15 cellular contexts compared by ENCODE assay signal in genomic region chr17:72466606-72467005, GRCh38.
DNase-seq lines count a peak whose midpoint lies in the region; ATAC-seq and TF ChIP-seq lines count a peak whose summit lies in the region.
"Had no signal": no experiment of that assay in that cellular context is flagged by ENCODE, and none has a peak within 500 bp of the region (broad histone marks: within the 10 kb centered on the region; RNA-seq: fewer than 3 reads in every experiment).

No MANE protein-coding gene starts in this region.

- H2BK120ac ChIP-seq in IMR-90 (ENCODE audit: low read depth, low read length): no peak overlapping the region

- H4K8ac ChIP-seq in IMR-90 (ENCODE audit: low read depth in 2 of 2, low read length in 2 of 2): no peak overlapping the region

- H3K36me3 Mint-ChIP-seq in MCF 10A (ENCODE audit: insufficient read depth, unreplicated experiment) (peaks cover 13% of the 10 kb centered on the region), type B pancreatic cell (peaks cover 13% of the 10 kb centered on the region), WTC11 (peaks cover 13% of the 10 kb centered on the region)
- H3K36me3 Mint-ChIP-seq: CD4-positive, alpha-beta memory T cell; memory B cell had no signal

- H4K5ac ChIP-seq in IMR-90 (ENCODE audit: low read depth, low read length): no peak overlapping the region

- H2AK9ac ChIP-seq in IMR-90 (replicated peaks; ENCODE audit: low read depth, low read length, poor library complexity): no peak overlapping the region

- H3K27ac Mint-ChIP-seq in MCF 10A (ENCODE audit: low read depth, unreplicated experiment) (no peak overlapping the region), type B pancreatic cell (no peak overlapping the region), WTC11 (no peak overlapping the region)
- H3K27ac Mint-ChIP-seq: activated T-helper 1 cell treated with anti-CD3 and anti-CD28 coated beads, Interleukin-12 subunit alpha, Interleukin-12 subunit beta, Interleukin-2, Interleukin-4 antibody, amounts not matched to agents 30 ng/mL and 10 ng/mL and 1 ng/mL, durations not matched to agents 14 hours and 24 hours and 36 hours; CD4-positive, alpha-beta memory T cell; memory B cell had no signal

- WGBS in IMR-90 (ENCODE audit: extremely low coverage in 2 of 2, insufficient read length in 1 of 2), 2 experiments: no CpG with 5 or more reads among the region's 3 CpGs

- peaks cover 9% of the 10 kb centered on the region for H4K20me1 ChIP-seq in IMR-90 (ENCODE audit: insufficient read depth, low read length)

- in situ Hi-C loops in IMR-90 (cut with MboI; ENCODE audit: low sequenced_read_pairs): no loop called here

- H3K9ac ChIP-seq in IMR-90 (ENCODE audit: low read depth, low read length): no peak overlapping the region

- DNase-seq in MCF 10A (ENCODE audit: unreplicated experiment) (no peak), breast epithelium (ENCODE audit: low spot score in 2 of 2) (no peak), IMR-90 (no peak), epithelial cell of prostate (ENCODE audit: low read depth, low spot score) (no peak), type B pancreatic cell (ENCODE audit: extremely low spot score, unreplicated experiment) (no peak), WTC11 (ENCODE audit: low spot score) (no peak), NCI-H1048 (lab: John Stamatoyannopoulos, UW) (no peak), substantia nigra (lab: John Stamatoyannopoulos, UW) (no peak)
- DNase-seq: 8988T; activated CD4-positive, alpha-beta T cell treated with anti-CD3 and anti-CD28 coated beads, Interleukin-2, amount 50 U/mL, for 4 hours; anterior cingulate cortex; CD4-positive, alpha-beta memory T cell; effector CD4-positive, alpha-beta T cell had no signal

- H3K4me1 Mint-ChIP-seq in MCF 10A (ENCODE audit: insufficient read depth, unreplicated experiment): peaks cover 41% of the 10 kb centered on the region
- peaks cover 41% of the 10 kb centered on the region for H3K4me1 Mint-ChIP-seq in type B pancreatic cell (ENCODE audit: unreplicated experiment)
- peaks cover 19% of the 10 kb centered on the region for H3K4me1 Mint-ChIP-seq in WTC11

- POLR2A ChIA-PET in MCF 10A (lab: Yijun Ruan, JAX): interaction anchor here (0.5 to 2.0 kb wide), 11 partner anchors 10 to 338 kb away, joined by 3 to 5 read pairs (median 3); no protein-coding TSS in a partner anchor
- POLR2A ChIA-PET in IMR-90 (lab: Charles Lee; ENCODE audit: unreplicated experiment): no interaction called here
- POLR2A ChIA-PET in WTC11 (lab: Charles Lee): interaction anchor here (0.6 kb wide), 1 partner anchor 401 kb away, joined by 3 read pairs; no protein-coding TSS in a partner anchor

- no peaks in the 10 kb centered on the region for H3K27me3 Mint-ChIP-seq in MCF 10A (ENCODE audit: insufficient read depth, unreplicated experiment)
- no peaks in the 10 kb centered on the region for H3K27me3 Mint-ChIP-seq in type B pancreatic cell
- H3K27me3 Mint-ChIP-seq in WTC11 (ENCODE audit: low read depth): no peaks in the 10 kb centered on the region
- H3K27me3 Mint-ChIP-seq: CD4-positive, alpha-beta memory T cell had no signal

- H3K4me2 ChIP-seq in IMR-90 (ENCODE audit: low read depth, low read length): no peak overlapping the region; the same call in 1 of the 2 replicates

- H4K91ac ChIP-seq in IMR-90 (ENCODE audit: insufficient read depth, low read depth, low read length): no peak overlapping the region

- no peak overlapping the region for H3K18ac ChIP-seq in IMR-90 (ENCODE audit: low read depth, low read length)

- H2BK5ac ChIP-seq in IMR-90 (ENCODE audit: low read depth, low read length, poor library complexity, severe bottlenecking): no peak overlapping the region

- H2BK20ac ChIP-seq in IMR-90 (ENCODE audit: low read depth, low read length): no peak overlapping the region

- no peak for ATAC-seq in IMR-90 (ENCODE audit: low read depth)
- no peak for ATAC-seq in WTC11

- H3K4me3 ChIP-seq in breast epithelium (no peak overlapping the region), IMR-90 (ENCODE audit: insufficient read depth, low read depth, low read length) (no peak overlapping the region)

- CTCF ChIA-PET in MCF 10A (lab: Yijun Ruan, JAX): interaction anchor here (0.6 to 1.5 kb wide), 3 partner anchors 11 to 36 kb away, joined by 3 to 5 read pairs (median 3); no protein-coding TSS in a partner anchor
- CTCF ChIA-PET in IMR-90 (lab: Yijun Ruan, JAX): no interaction called here
- CTCF ChIA-PET in WTC11 (lab: Charles Lee): interaction anchor here (1.0 to 1.2 kb wide), 2 partner anchors 15 to 35 kb away, joined by 3 to 4 read pairs; no protein-coding TSS in a partner anchor

- H2AK5ac ChIP-seq in IMR-90 (ENCODE audit: low read depth, low read length): no peak overlapping the region

- peak overlapping the region; percentile 61; the same call in 1 of the 3 replicates for H2BK15ac ChIP-seq in IMR-90 (ENCODE audit: low read depth, low read length)

- H3K27ac ChIP-seq in breast epithelium (peak overlapping the region in 1 of 2 donors; percentile 70), IMR-90 (ENCODE audit: insufficient read depth, low read length) (no peak overlapping the region), epithelial cell of prostate (peak overlapping the region; percentile 97), substantia nigra (ENCODE audit: low read depth, low read length, poor library complexity, severe bottlenecking) (no peak overlapping the region)

- H3K27me3 ChIP-seq in breast epithelium (no peaks in the 10 kb centered on the region), IMR-90 (ENCODE audit: control insufficient read depth, insufficient read depth, low read length) (no peaks in the 10 kb centered on the region)

- H3K56ac ChIP-seq in IMR-90 (ENCODE audit: extremely low read depth, insufficient read depth, low read length): no peak overlapping the region

- H3K4me3 Mint-ChIP-seq in MCF 10A (ENCODE audit: unreplicated experiment): peak overlapping the region; percentile 63
- peak overlapping the region; percentile 21 for H3K4me3 Mint-ChIP-seq in type B pancreatic cell
- H3K4me3 Mint-ChIP-seq in WTC11: no peak overlapping the region
- H3K4me3 Mint-ChIP-seq: activated T-helper 1 cell treated with anti-CD3 and anti-CD28 coated beads, Interleukin-12 subunit alpha, Interleukin-12 subunit beta, Interleukin-2, Interleukin-4 antibody, amounts not matched to agents 30 ng/mL and 10 ng/mL and 1 ng/mL, durations not matched to agents 14 hours and 24 hours and 36 hours; CD4-positive, alpha-beta memory T cell; memory B cell had no signal

- peaks cover 30% of the 10 kb centered on the region for H3K9me1 ChIP-seq in IMR-90 (ENCODE audit: insufficient read depth, low read length)

- H3K4me1 ChIP-seq in breast epithelium: no peaks in the 10 kb centered on the region
- H3K4me1 ChIP-seq in IMR-90 (ENCODE audit: control insufficient read depth, insufficient read depth, low read length): peaks cover 13% of the 10 kb centered on the region

- H3K9me3 ChIP-seq in breast epithelium: no peaks in the 10 kb centered on the region
- no peaks in the 10 kb centered on the region for H3K9me3 ChIP-seq in IMR-90 (ENCODE audit: control insufficient read depth, insufficient read depth, low read length)

- H3K36me3 ChIP-seq in breast epithelium (no peaks in the 10 kb centered on the region), IMR-90 (ENCODE audit: control insufficient read depth, insufficient read depth, low read length) (no peaks in the 10 kb centered on the region)

- no peak overlapping the region for H2AFZ ChIP-seq in IMR-90 (replicated peaks; ENCODE audit: low read length, poor library complexity)

- no peak for TF ChIP-seq CTCF in MCF 10A (IDR thresholded peaks at IDR 0.05; ENCODE audit: unreplicated experiment)
- TF ChIP-seq CTCF in breast epithelium (IDR thresholded peaks at IDR 0.05): no peak
- TF ChIP-seq CTCF in IMR-90 (conservative IDR thresholded peaks at IDR 0.05; ENCODE audit: low read depth, low read length): no peak
- no peak for TF ChIP-seq CTCF in type B pancreatic cell (conservative IDR thresholded peaks at IDR 0.05)
- no peak for TF ChIP-seq CTCF in WTC11 (IDR thresholded peaks at IDR 0.05)

- no peak for TF ChIP-seq POLR2A in breast epithelium (IDR thresholded peaks at IDR 0.05)
- no peak for TF ChIP-seq POLR2A in IMR-90 (IDR thresholded peaks at IDR 0.05; ENCODE audit: low read depth, low read length)

- no peak overlapping the region for H3K14ac ChIP-seq in IMR-90 (replicated peaks; ENCODE audit: low read depth, low read length)

- no TSS peak for BruUV-seq in MCF 10A (replicated peaks; lab: Mats Ljungman, UMichigan)
- no TSS peak for BruUV-seq in IMR-90 (replicated peaks; lab: Mats Ljungman, UMichigan)

- no peak overlapping the region; the same call in 1 of the 2 replicates for H3K4ac ChIP-seq in IMR-90 (ENCODE audit: low read depth, low read length)

- no peaks in the 10 kb centered on the region for H3K9me3 Mint-ChIP-seq in MCF 10A (ENCODE audit: unreplicated experiment)
- H3K9me3 Mint-ChIP-seq in type B pancreatic cell: no peaks in the 10 kb centered on the region
- H3K9me3 Mint-ChIP-seq in WTC11: peaks cover 7% of the 10 kb centered on the region
- H3K9me3 Mint-ChIP-seq: activated T-helper 1 cell treated with anti-CD3 and anti-CD28 coated beads, Interleukin-12 subunit alpha, Interleukin-12 subunit beta, Interleukin-2, Interleukin-4 antibody, amounts not matched to agents 30 ng/mL and 10 ng/mL and 1 ng/mL, durations not matched to agents 14 hours and 24 hours and 36 hours; memory B cell had no signal

- dilution Hi-C loops in IMR-90 (cut with HindIII; ENCODE audit: low sequenced_read_pairs, unreplicated experiment): no loop called here

- no peak for TF ChIP-seq RAD21 in IMR-90 (IDR thresholded peaks at IDR 0.05; ENCODE audit: low read length)

- no peak overlapping the region for H3K23ac ChIP-seq in IMR-90 (ENCODE audit: low read depth, low read length)

- intact Hi-C loops in MCF 10A (cut with micrococcal nuclease): loop anchor here (2.0 to 5.0 kb wide), 3 partner anchors 44 to 104 kb away; no protein-coding TSS in a partner anchor
- intact Hi-C loops in breast epithelium (cut with DNase I; ENCODE audit: low total_unique reads): no loop called here
- intact Hi-C loops in IMR-90 (cut with micrococcal nuclease): no loop called here

- H3K79me1 ChIP-seq in IMR-90 (ENCODE audit: low read depth in 1 of 2, low read length in 2 of 2): peaks cover 17 to 58% of the 10 kb centered on the region in 2 experiments

TF ChIP-seq in IMR-90, 13 proteins besides CTCF, POLR2A, EP300 and RAD21 (continues in another document):
- TF ChIP-seq MAZ (IDR thresholded peaks at IDR 0.05; ENCODE audit: borderline replicate concordance, low read depth, low read length) (no peak), BHLHE40 (IDR thresholded peaks at IDR 0.05; ENCODE audit: low read depth, low read length) (no peak), RCOR1 (IDR thresholded peaks at IDR 0.05; ENCODE audit: insufficient replicate concordance, low read length) (no peak), RFX5 (IDR thresholded peaks at IDR 0.05; ENCODE audit: low read depth, low read length) (no peak)
